In the genomic region with DNA sequence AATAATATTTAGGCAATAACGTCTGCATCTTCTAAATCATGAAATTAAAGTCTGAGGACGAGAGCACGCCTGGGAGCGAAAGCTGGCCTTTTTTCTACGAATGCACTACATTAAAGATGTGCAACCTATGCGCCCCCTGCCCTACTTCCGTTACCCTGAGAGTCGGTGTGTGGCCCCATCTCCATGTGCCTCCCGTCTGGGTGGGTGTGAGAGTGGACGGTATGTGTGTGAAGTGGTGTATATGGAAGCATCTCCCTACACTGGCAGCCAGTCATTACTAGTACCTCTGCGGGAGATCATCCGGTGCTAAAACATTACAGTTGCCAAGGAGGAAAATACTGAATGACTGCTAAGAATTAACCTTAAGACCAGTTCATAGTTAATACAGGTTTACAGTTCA, we compare ENCODE assay signal across 2 cellular contexts.
TF ChIP-seq lines count a peak whose summit lies in the region.

No MANE protein-coding gene starts in this region.

TF ChIP-seq in IMR-90, 13 proteins besides CTCF, POLR2A, EP300 and RAD21:
- TF ChIP-seq FOS (IDR thresholded peaks at IDR 0.05; ENCODE audit: low read depth, low read length) (no peak), MAFK (IDR thresholded peaks at IDR 0.05; ENCODE audit: low read depth, low read length) (no peak), RCOR1 (IDR thresholded peaks at IDR 0.05; ENCODE audit: insufficient replicate concordance, low read length) (no peak)
- TF ChIP-seq, protein P1, sequence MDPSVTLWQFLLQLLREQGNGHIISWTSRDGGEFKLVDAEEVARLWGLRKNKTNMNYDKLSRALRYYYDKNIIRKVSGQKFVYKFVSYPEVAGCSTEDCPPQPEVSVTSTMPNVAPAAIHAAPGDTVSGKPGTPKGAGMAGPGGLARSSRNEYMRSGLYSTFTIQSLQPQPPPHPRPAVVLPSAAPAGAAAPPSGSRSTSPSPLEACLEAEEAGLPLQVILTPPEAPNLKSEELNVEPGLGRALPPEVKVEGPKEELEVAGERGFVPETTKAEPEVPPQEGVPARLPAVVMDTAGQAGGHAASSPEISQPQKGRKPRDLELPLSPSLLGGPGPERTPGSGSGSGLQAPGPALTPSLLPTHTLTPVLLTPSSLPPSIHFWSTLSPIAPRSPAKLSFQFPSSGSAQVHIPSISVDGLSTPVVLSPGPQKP (IDR thresholded peaks at IDR 0.05; ENCODE audit: borderline replicate concordance, low read depth, low read length), result no peak

TF ChIP-seq in endothelial cell of umbilical vein, 7 proteins besides CTCF, POLR2A, EP300 and RAD21:
- TF ChIP-seq GATA2 (IDR thresholded peaks at IDR 0.05; ENCODE audit: insufficient read depth, insufficient read length, low read depth, low read length) (no peak), EZH2 (IDR thresholded peaks at IDR 0.05; ENCODE audit: borderline replicate concordance, low read depth, low read length, severe bottlenecking) (no peak), FOS (IDR thresholded peaks at IDR 0.05; ENCODE audit: borderline replicate concordance, insufficient read depth, low read length) (no peak), JUN (IDR thresholded peaks at IDR 0.05; ENCODE audit: borderline replicate concordance, insufficient read depth, insufficient read length, low read depth) (no peak), MYC (IDR thresholded peaks at IDR 0.05; ENCODE audit: low read depth, low read length) (no peak), POLR2AphosphoS5 (IDR thresholded peaks at IDR 0.05; ENCODE audit: insufficient read depth, low read depth, low read length) (no peak)
- TF ChIP-seq, protein P2, sequence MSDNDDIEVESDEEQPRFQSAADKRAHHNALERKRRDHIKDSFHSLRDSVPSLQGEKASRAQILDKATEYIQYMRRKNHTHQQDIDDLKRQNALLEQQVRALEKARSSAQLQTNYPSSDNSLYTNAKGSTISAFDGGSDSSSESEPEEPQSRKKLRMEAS (IDR thresholded peaks at IDR 0.05; ENCODE audit: insufficient read depth, insufficient read length), result no peak
